Comparison of ENCODE assay signal across 8 cellular contexts in genomic region chr7:81684513-81685262, GRCh38.
DNase-seq lines count a peak whose midpoint lies in the region; ATAC-seq, FAIRE-seq and TF ChIP-seq lines count a peak whose summit lies in the region.

No MANE protein-coding gene starts in this region.

- no peaks in the 10 kb centered on the region for H3K36me3 Mint-ChIP-seq in glutamatergic neuron (ENCODE audit: unreplicated experiment)
- H3K36me3 Mint-ChIP-seq in natural killer cell treated with Interleukin-12 subunit alpha and Interleukin-12 subunit beta and Interleukin-15 and Interleukin-18, amount 100 ng/mL, for 72 hours: no peaks in the 10 kb centered on the region

- no peaks in the 10 kb centered on the region for H3K27me3 Mint-ChIP-seq in glutamatergic neuron (ENCODE audit: unreplicated experiment)
- no peaks in the 10 kb centered on the region for H3K27me3 Mint-ChIP-seq in natural killer cell treated with Interleukin-12 subunit alpha and Interleukin-12 subunit beta and Interleukin-15 and Interleukin-18, amount 100 ng/mL, for 72 hours

- peak overlapping the region; percentile 86 for H3K27ac Mint-ChIP-seq in glutamatergic neuron (ENCODE audit: unreplicated experiment)
- no peak overlapping the region for H3K27ac Mint-ChIP-seq in natural killer cell treated with Interleukin-12 subunit alpha and Interleukin-12 subunit beta and Interleukin-15 and Interleukin-18, amount 100 ng/mL, for 72 hours

- intact Hi-C loops in posterior vena cava (cut with DNase I): no loop called here

- H3K4me3 Mint-ChIP-seq in glutamatergic neuron (ENCODE audit: unreplicated experiment): peak overlapping the region; percentile 58
- H3K4me3 Mint-ChIP-seq in natural killer cell treated with Interleukin-12 subunit alpha and Interleukin-12 subunit beta and Interleukin-15 and Interleukin-18, amount 100 ng/mL, for 72 hours: no peak overlapping the region

- no peak for TF ChIP-seq CTCF in glutamatergic neuron (IDR thresholded peaks at IDR 0.05; ENCODE audit: partially characterized antibody, unreplicated experiment)

- no peak for FAIRE-seq in GM19239 (lab: Jason Lieb, UNC)

- ATAC-seq in GM18511 (IDR thresholded peaks at IDR 0.05; ENCODE audit: unreplicated experiment) (peak; percentile 90), HG02885 (IDR thresholded peaks at IDR 0.05; ENCODE audit: poor library complexity, unreplicated experiment) (peak; percentile 91)
- no peak for ATAC-seq in natural killer cell treated with Interleukin-12 subunit alpha and Interleukin-12 subunit beta and Interleukin-15 and Interleukin-18, amount 100 ng/mL, for 72 hours

- H3K9me3 Mint-ChIP-seq in glutamatergic neuron (ENCODE audit: unreplicated experiment): peaks cover 2% of the 10 kb centered on the region
- peaks cover 4% of the 10 kb centered on the region for H3K9me3 Mint-ChIP-seq in natural killer cell treated with Interleukin-12 subunit alpha and Interleukin-12 subunit beta and Interleukin-15 and Interleukin-18, amount 100 ng/mL, for 72 hours

- DNase-seq in NCI-H1694 treated with DMSO at 0.1 percent for 48 hours (lab: John Stamatoyannopoulos, UW) (peak; percentile 99), SW480 (ENCODE audit: low spot score) (peak; percentile 97), glutamatergic neuron (peak; percentile 72), posterior vena cava (ENCODE audit: low spot score) (peak; percentile 97), GM19239 (ENCODE audit: insufficient read length, low spot score) (no peak)
- DNase-seq in natural killer cell treated with Interleukin-12 subunit alpha and Interleukin-12 subunit beta and Interleukin-15 and Interleukin-18, amount 100 ng/mL, for 72 hours (ENCODE audit: low spot score): no peak

- peaks cover 38% of the 10 kb centered on the region for H3K4me1 Mint-ChIP-seq in glutamatergic neuron (ENCODE audit: low read depth, unreplicated experiment)
- H3K4me1 Mint-ChIP-seq in natural killer cell treated with Interleukin-12 subunit alpha and Interleukin-12 subunit beta and Interleukin-15 and Interleukin-18, amount 100 ng/mL, for 72 hours (ENCODE audit: low read depth in 2 of 2): no peaks in the 10 kb centered on the region

Comparison
In these comparisons a context has a peak if more than half of its experiments do, and no peak if none do; other contexts are left out.
1. ATAC-seq: peak in GM18511 (single experiment) and HG02885 (single experiment); none in natural killer cell treated with Interleukin-12 subunit alpha and Interleukin-12 subunit beta and Interleukin-15 and Interleukin-18, amount 100 ng/mL, for 72 hours (0 of 2).
2. DNase-seq: peak in NCI-H1694 treated with DMSO at 0.1 percent for 48 hours (single experiment), SW480 (single experiment), glutamatergic neuron (single experiment) and posterior vena cava (single experiment); none in GM19239 (single experiment) and natural killer cell treated with Interleukin-12 subunit alpha and Interleukin-12 subunit beta and Interleukin-15 and Interleukin-18, amount 100 ng/mL, for 72 hours (single experiment).